1 cellular context compared by ENCODE assay signal in the genomic region with DNA sequence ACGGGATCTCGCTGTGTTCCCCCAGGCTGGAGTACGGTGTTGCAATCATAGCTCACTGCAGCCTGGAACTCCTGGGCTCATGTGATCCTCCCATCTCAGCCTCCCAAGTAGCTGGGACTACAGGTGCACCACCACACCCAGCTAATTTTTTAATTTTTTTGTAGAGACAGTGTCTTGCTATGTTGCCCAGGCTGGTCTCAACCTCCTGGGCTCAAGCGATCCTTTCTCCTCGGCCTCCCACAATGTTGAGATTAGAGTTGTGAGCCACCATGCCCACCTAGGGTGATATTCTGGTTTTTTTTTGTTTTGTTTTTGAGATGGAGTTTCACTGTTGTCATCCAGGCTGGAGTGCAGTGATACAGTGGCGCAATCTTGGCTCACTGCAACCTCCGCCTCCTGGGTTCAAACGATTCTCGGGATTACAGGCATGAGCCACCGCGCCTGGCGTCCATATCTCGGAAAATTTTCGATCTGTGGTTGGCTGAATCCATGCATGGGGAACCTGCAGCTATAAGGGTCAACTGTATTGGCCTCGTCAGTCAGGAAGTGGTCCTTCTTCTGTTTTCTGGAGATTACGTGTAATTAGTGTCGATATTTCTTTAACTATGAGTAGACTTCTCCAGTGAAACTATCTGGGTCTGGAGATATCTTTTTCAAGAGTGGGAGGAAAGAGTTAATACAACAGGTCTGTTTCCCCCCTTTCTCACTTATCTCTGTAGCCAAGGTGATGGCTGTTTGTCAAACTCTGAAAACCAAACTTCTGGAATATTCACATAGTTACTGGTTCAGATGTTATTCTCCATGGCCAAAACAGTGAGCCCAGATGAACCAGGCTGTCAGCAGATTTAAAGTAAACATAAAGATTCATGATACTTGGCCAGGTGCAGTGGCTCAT.
TF ChIP-seq lines count a peak whose summit lies in the region.

No MANE protein-coding gene starts in this region.

TF ChIP-seq in K562, 482 proteins besides CTCF, POLR2A, EP300 and RAD21 (continued from another document and continues in another):
- TF ChIP-seq, protein P1, sequence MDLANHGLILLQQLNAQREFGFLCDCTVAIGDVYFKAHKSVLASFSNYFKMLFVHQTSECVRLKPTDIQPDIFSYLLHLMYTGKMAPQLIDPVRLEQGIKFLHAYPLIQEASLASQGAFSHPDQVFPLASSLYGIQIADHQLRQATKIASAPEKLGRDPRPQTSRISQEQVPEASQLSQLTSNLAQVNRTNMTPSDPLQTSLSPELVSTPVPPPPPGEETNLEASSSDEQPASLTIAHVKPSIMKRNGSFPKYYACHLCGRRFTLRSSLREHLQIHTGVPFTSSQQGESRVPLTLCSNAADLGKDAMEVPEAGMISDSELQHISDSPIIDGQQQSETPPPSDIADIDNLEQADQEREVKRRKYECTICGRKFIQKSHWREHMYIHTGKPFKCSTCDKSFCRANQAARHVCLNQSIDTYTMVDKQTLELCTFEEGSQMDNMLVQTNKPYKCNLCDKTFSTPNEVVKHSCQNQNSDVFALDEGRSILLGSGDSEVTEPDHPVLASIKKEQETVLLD (IDR thresholded peaks at IDR 0.05), result 0 out of 2 replicates have a peak, but pooled peaks have one; percentile 22
- TF ChIP-seq STAT5A (IDR thresholded peaks at IDR 0.05; ENCODE audit: borderline replicate concordance, low read length), result peak; percentile 79; the same call in 1 of the 2 replicates
- TF ChIP-seq, protein P2, sequence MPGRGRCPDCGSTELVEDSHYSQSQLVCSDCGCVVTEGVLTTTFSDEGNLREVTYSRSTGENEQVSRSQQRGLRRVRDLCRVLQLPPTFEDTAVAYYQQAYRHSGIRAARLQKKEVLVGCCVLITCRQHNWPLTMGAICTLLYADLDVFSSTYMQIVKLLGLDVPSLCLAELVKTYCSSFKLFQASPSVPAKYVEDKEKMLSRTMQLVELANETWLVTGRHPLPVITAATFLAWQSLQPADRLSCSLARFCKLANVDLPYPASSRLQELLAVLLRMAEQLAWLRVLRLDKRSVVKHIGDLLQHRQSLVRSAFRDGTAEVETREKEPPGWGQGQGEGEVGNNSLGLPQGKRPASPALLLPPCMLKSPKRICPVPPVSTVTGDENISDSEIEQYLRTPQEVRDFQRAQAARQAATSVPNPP (IDR thresholded peaks at IDR 0.05; ENCODE audit: borderline replicate concordance, insufficient read depth, insufficient read length), result no peak
- TF ChIP-seq POU5F1 (IDR thresholded peaks at IDR 0.05; ENCODE audit: borderline replicate concordance, low read depth, low read length, partially characterized antibody), result no peak
- no peak for TF ChIP-seq SP2 (IDR thresholded peaks at IDR 0.05; ENCODE audit: extremely low read depth, low read depth, low read length, poor library complexity, severe bottlenecking)
- TF ChIP-seq MTA3 (IDR thresholded peaks at IDR 0.05; ENCODE audit: borderline replicate concordance), result no peak; the same call in 1 of the 2 replicates
- TF ChIP-seq, protein P3, sequence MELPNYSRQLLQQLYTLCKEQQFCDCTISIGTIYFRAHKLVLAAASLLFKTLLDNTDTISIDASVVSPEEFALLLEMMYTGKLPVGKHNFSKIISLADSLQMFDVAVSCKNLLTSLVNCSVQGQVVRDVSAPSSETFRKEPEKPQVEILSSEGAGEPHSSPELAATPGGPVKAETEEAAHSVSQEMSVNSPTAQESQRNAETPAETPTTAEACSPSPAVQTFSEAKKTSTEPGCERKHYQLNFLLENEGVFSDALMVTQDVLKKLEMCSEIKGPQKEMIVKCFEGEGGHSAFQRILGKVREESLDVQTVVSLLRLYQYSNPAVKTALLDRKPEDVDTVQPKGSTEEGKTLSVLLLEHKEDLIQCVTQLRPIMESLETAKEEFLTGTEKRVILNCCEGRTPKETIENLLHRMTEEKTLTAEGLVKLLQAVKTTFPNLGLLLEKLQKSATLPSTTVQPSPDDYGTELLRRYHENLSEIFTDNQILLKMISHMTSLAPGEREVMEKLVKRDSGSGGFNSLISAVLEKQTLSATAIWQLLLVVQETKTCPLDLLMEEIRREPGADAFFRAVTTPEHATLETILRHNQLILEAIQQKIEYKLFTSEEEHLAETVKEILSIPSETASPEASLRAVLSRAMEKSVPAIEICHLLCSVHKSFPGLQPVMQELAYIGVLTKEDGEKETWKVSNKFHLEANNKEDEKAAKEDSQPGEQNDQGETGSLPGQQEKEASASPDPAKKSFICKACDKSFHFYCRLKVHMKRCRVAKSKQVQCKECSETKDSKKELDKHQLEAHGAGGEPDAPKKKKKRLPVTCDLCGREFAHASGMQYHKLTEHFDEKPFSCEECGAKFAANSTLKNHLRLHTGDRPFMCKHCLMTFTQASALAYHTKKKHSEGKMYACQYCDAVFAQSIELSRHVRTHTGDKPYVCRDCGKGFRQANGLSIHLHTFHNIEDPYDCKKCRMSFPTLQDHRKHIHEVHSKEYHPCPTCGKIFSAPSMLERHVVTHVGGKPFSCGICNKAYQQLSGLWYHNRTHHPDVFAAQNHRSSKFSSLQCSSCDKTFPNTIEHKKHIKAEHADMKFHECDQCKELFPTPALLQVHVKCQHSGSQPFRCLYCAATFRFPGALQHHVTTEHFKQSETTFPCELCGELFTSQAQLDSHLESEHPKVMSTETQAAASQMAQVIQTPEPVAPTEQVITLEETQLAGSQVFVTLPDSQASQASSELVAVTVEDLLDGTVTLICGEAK (IDR thresholded peaks at IDR 0.05), result 0 out of 2 replicates have a peak, but pooled peaks have one; percentile 17
- TF ChIP-seq, protein P3 (CRISPR knock-in tag; IDR thresholded peaks at IDR 0.05), result no peak
- TF ChIP-seq ZNF778 (CRISPR knock-in tag; IDR thresholded peaks at IDR 0.05), result no peak
- TF ChIP-seq TCF7 (IDR thresholded peaks at IDR 0.05; ENCODE audit: borderline replicate concordance), result no peak
- TF ChIP-seq, protein P4, sequence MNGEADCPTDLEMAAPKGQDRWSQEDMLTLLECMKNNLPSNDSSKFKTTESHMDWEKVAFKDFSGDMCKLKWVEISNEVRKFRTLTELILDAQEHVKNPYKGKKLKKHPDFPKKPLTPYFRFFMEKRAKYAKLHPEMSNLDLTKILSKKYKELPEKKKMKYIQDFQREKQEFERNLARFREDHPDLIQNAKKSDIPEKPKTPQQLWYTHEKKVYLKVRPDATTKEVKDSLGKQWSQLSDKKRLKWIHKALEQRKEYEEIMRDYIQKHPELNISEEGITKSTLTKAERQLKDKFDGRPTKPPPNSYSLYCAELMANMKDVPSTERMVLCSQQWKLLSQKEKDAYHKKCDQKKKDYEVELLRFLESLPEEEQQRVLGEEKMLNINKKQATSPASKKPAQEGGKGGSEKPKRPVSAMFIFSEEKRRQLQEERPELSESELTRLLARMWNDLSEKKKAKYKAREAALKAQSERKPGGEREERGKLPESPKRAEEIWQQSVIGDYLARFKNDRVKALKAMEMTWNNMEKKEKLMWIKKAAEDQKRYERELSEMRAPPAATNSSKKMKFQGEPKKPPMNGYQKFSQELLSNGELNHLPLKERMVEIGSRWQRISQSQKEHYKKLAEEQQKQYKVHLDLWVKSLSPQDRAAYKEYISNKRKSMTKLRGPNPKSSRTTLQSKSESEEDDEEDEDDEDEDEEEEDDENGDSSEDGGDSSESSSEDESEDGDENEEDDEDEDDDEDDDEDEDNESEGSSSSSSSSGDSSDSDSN (IDR thresholded peaks at IDR 0.05; ENCODE audit: borderline replicate concordance in 1 of 2, low read depth in 2 of 2, low read length in 2 of 2), result no peak
- no peak for TF ChIP-seq RBFOX2 (IDR thresholded peaks at IDR 0.05; ENCODE audit: low read depth, low read length)
- TF ChIP-seq, protein P5, sequence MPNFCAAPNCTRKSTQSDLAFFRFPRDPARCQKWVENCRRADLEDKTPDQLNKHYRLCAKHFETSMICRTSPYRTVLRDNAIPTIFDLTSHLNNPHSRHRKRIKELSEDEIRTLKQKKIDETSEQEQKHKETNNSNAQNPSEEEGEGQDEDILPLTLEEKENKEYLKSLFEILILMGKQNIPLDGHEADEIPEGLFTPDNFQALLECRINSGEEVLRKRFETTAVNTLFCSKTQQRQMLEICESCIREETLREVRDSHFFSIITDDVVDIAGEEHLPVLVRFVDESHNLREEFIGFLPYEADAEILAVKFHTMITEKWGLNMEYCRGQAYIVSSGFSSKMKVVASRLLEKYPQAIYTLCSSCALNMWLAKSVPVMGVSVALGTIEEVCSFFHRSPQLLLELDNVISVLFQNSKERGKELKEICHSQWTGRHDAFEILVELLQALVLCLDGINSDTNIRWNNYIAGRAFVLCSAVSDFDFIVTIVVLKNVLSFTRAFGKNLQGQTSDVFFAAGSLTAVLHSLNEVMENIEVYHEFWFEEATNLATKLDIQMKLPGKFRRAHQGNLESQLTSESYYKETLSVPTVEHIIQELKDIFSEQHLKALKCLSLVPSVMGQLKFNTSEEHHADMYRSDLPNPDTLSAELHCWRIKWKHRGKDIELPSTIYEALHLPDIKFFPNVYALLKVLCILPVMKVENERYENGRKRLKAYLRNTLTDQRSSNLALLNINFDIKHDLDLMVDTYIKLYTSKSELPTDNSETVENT (CRISPR knock-in tag; IDR thresholded peaks at IDR 0.05), result no peak
- TF ChIP-seq, protein P6, sequence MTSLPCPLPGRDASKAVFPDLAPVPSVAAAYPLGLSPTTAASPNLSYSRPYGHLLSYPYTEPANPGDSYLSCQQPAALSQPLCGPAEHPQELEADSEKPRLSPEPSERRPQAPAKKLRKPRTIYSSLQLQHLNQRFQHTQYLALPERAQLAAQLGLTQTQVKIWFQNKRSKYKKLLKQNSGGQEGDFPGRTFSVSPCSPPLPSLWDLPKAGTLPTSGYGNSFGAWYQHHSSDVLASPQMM (CRISPR knock-in tag; IDR thresholded peaks at IDR 0.05), result no peak
- no peak for TF ChIP-seq ZNF75A (CRISPR knock-in tag; IDR thresholded peaks at IDR 0.05)
- no peak for TF ChIP-seq SREBF2 (CRISPR knock-in tag; IDR thresholded peaks at IDR 0.05)
- no peak for TF ChIP-seq ATF1 (CRISPR knock-in tag; IDR thresholded peaks at IDR 0.05)
- TF ChIP-seq ATF1 (tag; IDR thresholded peaks at IDR 0.05), result no peak
- TF ChIP-seq POLR3A (IDR thresholded peaks at IDR 0.05; ENCODE audit: borderline replicate concordance, extremely low read depth, insufficient read depth, insufficient read length), result no peak
- no peak for TF ChIP-seq NR4A1 (CRISPR knock-in tag; IDR thresholded peaks at IDR 0.05)
- peak; percentile 54; the same call in 1 of the 2 replicates for TF ChIP-seq NR4A1 (tag; IDR thresholded peaks at IDR 0.05)
- TF ChIP-seq RNF2 (IDR thresholded peaks at IDR 0.05), result peak; percentile 25; the same call in 1 of the 2 replicates
- no peak; the same call in 1 of the 2 replicates for TF ChIP-seq SP1 (CRISPR knock-in tag; IDR thresholded peaks at IDR 0.05)
- peak in 1 of 2 experiments; percentile 87; a peak in 2 of 4 replicates for TF ChIP-seq HDAC1 (IDR thresholded peaks at IDR 0.05)
- TF ChIP-seq KDM1A (IDR thresholded peaks at IDR 0.05), result peak; percentile 99
- peak; percentile 62 for TF ChIP-seq DMBX1 (CRISPR knock-in tag; IDR thresholded peaks at IDR 0.05; ENCODE audit: borderline replicate concordance)
- peak; percentile 45; the same call in 1 of the 2 replicates for TF ChIP-seq SMARCE1 (IDR thresholded peaks at IDR 0.05)
- TF ChIP-seq, protein P7, sequence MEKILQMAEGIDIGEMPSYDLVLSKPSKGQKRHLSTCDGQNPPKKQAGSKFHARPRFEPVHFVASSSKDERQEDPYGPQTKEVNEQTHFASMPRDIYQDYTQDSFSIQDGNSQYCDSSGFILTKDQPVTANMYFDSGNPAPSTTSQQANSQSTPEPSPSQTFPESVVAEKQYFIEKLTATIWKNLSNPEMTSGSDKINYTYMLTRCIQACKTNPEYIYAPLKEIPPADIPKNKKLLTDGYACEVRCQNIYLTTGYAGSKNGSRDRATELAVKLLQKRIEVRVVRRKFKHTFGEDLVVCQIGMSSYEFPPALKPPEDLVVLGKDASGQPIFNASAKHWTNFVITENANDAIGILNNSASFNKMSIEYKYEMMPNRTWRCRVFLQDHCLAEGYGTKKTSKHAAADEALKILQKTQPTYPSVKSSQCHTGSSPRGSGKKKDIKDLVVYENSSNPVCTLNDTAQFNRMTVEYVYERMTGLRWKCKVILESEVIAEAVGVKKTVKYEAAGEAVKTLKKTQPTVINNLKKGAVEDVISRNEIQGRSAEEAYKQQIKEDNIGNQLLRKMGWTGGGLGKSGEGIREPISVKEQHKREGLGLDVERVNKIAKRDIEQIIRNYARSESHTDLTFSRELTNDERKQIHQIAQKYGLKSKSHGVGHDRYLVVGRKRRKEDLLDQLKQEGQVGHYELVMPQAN (IDR thresholded peaks at IDR 0.05; ENCODE audit: borderline replicate concordance), result no peak
- TF ChIP-seq SMAD2 (IDR thresholded peaks at IDR 0.05; ENCODE audit: low read depth, low read length), result no peak
- TF ChIP-seq, protein P8, sequence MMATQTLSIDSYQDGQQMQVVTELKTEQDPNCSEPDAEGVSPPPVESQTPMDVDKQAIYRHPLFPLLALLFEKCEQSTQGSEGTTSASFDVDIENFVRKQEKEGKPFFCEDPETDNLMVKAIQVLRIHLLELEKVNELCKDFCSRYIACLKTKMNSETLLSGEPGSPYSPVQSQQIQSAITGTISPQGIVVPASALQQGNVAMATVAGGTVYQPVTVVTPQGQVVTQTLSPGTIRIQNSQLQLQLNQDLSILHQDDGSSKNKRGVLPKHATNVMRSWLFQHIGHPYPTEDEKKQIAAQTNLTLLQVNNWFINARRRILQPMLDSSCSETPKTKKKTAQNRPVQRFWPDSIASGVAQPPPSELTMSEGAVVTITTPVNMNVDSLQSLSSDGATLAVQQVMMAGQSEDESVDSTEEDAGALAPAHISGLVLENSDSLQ (IDR thresholded peaks at IDR 0.05), result peak; percentile 76
